Comparison of ENCODE assay signal across 21 cellular contexts in the genomic region with DNA sequence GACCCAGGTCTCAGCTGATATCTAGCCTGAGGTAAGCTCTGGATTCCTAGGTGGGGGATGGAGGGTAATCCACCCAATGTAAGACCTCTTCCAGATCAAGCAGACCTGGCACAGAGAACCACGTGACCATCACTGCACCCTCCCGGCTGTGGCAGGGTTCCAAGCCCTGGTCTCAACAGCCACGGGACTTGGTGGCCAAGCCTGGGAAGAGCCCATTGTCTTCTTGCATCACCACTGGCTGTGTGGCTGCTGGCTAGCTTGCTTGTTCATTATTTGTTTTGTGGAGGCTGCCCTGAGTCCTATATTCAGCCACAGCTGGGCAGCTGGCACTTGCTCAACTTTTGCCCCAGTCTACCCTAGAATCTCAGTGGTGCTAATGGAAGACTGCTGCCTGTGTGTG. TPM values are rescaled to one million over a fixed set of nuclear protein-coding genes. Genes with fewer than 3 reads are reported as not detected.
A peak's percentile ranks its signal among the peaks of the same experiment; 100 is the strongest.
DNase-seq lines count a peak whose midpoint lies in the region; ATAC-seq lines count a peak whose summit lies in the region.
"Had no signal": no experiment of that assay in that cellular context is flagged by ENCODE, and none has a peak within 500 bp of the region (broad histone marks: within the 10 kb centered on the region; RNA-seq: fewer than 3 reads in every experiment).

No MANE protein-coding gene starts in this region.

- WGBS in mesendoderm (ENCODE audit: extremely low coverage, insufficient coverage, low lambda C conversion rate): no CpG with 5 or more reads among the region's 3 CpGs

- no peak overlapping the region for H2AK5ac ChIP-seq in mesendoderm (ENCODE audit: low read length)

- H3K4me1 ChIP-seq in mesendoderm (ENCODE audit: control insufficient read depth, low read depth, low read length): peaks cover 2% of the 10 kb centered on the region

- H2BK5ac ChIP-seq in mesendoderm (ENCODE audit: low read length): no peak overlapping the region

- H4K5ac ChIP-seq in mesendoderm (ENCODE audit: low read length): no peak overlapping the region

- H3K4me3 ChIP-seq in mesendoderm (ENCODE audit: low read length): no peak overlapping the region
- H3K4me3 ChIP-seq: cardiac muscle cell, esophagus squamous epithelium, right atrium auricular region had no signal

- no peak overlapping the region for H3K4me2 ChIP-seq in mesendoderm (ENCODE audit: low read length)

- no peak overlapping the region for H4K8ac ChIP-seq in mesendoderm (ENCODE audit: low read depth, low read length)

- H3K56ac ChIP-seq in mesendoderm (ENCODE audit: low read length): no peak overlapping the region

- no peak overlapping the region for H3K9ac ChIP-seq in mesendoderm (ENCODE audit: low read length)

- peaks cover 1% of the 10 kb centered on the region for H3K79me2 ChIP-seq in mesendoderm (ENCODE audit: control insufficient read depth, insufficient read depth, low read length)

- no peak overlapping the region for H2BK15ac ChIP-seq in mesendoderm (replicated peaks; ENCODE audit: low read depth)

- H3K23ac ChIP-seq in mesendoderm (ENCODE audit: low read length): no peak overlapping the region

- H2BK120ac ChIP-seq in mesendoderm (ENCODE audit: low read depth, low read length): no peak overlapping the region

- H3K27me3 ChIP-seq in mesendoderm (ENCODE audit: insufficient read depth, low read length, poor library complexity): no peaks in the 10 kb centered on the region
- H3K27me3 ChIP-seq: cardiac muscle cell, esophagus squamous epithelium, right atrium auricular region had no signal

- DNase-seq in DMS53 (lab: John Stamatoyannopoulos, UW) (peak; percentile 92), NCI-H2196 (lab: John Stamatoyannopoulos, UW; ENCODE audit: unreplicated experiment) (peak; percentile 89), pons (ENCODE audit: low spot score) (peak; percentile 97), SW480 (ENCODE audit: low spot score) (no peak), Kasumi-1 (lab: John Stamatoyannopoulos, UW) (no peak), mesendoderm (no peak)
- DNase-seq: activated CD8-positive, alpha-beta memory T cell treated with anti-CD3 and anti-CD28 coated beads for 24 hours; effector CD8-positive, alpha-beta T cell; esophagus squamous epithelium; glutamatergic neuron; KBM-7; mesenchymal stem cell; NCI-H226; SIG-M5; stimulated activated naive CD8-positive, alpha-beta T cell treated with anti-CD3 and anti-CD28 coated beads, Interleukin-15, amount 100 ng/mL, for 72 hours; T-helper 17 cell had no signal

- peaks cover 2% of the 10 kb centered on the region for H3K79me1 ChIP-seq in mesendoderm (ENCODE audit: low read length)

- peak overlapping the region; percentile 86 for H3K27ac ChIP-seq in cingulate gyrus (ENCODE audit: low read depth, low read length)
- H3K27ac ChIP-seq in mesendoderm (ENCODE audit: low read depth, low read length): no peak overlapping the region
- H3K27ac ChIP-seq: cardiac muscle cell, esophagus squamous epithelium, right atrium auricular region had no signal

- H3K4ac ChIP-seq in mesendoderm (ENCODE audit: low read depth, low read length): no peak overlapping the region

- H3K18ac ChIP-seq in mesendoderm (ENCODE audit: low read length): no peak overlapping the region

- no peaks in the 10 kb centered on the region for H3K36me3 ChIP-seq in mesendoderm (ENCODE audit: control insufficient read depth, insufficient read depth, low read length)
- H3K36me3 ChIP-seq: cardiac muscle cell, esophagus squamous epithelium, right atrium auricular region had no signal

- no peak for ATAC-seq in GM21423 (IDR thresholded peaks at IDR 0.05; ENCODE audit: unreplicated experiment)
- ATAC-seq: stimulated activated naive CD8-positive, alpha-beta T cell treated with anti-CD3 and anti-CD28 coated beads, Interleukin-15, amount 100 ng/mL, for 72 hours; T-helper 17 cell; WTC11 had no signal

RNA-seq across cellular contexts. Expression of a gene that starts 24.1 kb away (rescaled TPM):
- 15.8 TPM for polyA plus RNA-seq in mesendoderm (2013, experiment 1 of 2)
- 16.6 TPM for polyA plus RNA-seq in mesendoderm (2013, experiment 2 of 2)
- polyA plus RNA-seq: cardiac muscle cell had no signal

Comparison
In these comparisons a context has a peak if more than half of its experiments do, and no peak if none do; other contexts are left out.
1. DNase-seq: peak in DMS53 (single experiment), NCI-H2196 (single experiment) and pons (single experiment); none in SW480 (single experiment), Kasumi-1 (0 of 2) and mesendoderm (single experiment).